1 cellular context compared by ENCODE assay signal in the genomic region with DNA sequence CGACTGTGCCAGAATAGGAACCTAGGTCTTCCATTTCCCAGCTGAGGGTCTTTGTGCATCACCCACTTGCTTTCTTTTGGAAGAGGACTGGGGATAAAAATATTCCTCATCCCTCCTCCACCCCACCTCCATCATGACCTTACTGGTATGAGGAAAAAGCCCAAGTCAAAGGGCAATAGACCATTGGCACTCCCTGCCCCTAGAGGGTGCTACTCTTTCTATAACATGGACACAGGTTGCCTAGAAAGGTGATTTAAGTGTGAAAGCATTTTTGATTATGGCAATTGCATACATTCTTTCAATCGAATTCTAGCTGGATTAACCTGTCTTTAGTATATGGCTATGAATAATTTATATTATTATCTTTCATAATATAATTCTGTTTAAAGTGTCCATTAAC.
TF ChIP-seq lines count a peak whose summit lies in the region.

No MANE protein-coding gene starts in this region.

TF ChIP-seq in GM23338, 12 proteins besides CTCF, POLR2A, EP300 and RAD21:
- TF ChIP-seq, protein P1, sequence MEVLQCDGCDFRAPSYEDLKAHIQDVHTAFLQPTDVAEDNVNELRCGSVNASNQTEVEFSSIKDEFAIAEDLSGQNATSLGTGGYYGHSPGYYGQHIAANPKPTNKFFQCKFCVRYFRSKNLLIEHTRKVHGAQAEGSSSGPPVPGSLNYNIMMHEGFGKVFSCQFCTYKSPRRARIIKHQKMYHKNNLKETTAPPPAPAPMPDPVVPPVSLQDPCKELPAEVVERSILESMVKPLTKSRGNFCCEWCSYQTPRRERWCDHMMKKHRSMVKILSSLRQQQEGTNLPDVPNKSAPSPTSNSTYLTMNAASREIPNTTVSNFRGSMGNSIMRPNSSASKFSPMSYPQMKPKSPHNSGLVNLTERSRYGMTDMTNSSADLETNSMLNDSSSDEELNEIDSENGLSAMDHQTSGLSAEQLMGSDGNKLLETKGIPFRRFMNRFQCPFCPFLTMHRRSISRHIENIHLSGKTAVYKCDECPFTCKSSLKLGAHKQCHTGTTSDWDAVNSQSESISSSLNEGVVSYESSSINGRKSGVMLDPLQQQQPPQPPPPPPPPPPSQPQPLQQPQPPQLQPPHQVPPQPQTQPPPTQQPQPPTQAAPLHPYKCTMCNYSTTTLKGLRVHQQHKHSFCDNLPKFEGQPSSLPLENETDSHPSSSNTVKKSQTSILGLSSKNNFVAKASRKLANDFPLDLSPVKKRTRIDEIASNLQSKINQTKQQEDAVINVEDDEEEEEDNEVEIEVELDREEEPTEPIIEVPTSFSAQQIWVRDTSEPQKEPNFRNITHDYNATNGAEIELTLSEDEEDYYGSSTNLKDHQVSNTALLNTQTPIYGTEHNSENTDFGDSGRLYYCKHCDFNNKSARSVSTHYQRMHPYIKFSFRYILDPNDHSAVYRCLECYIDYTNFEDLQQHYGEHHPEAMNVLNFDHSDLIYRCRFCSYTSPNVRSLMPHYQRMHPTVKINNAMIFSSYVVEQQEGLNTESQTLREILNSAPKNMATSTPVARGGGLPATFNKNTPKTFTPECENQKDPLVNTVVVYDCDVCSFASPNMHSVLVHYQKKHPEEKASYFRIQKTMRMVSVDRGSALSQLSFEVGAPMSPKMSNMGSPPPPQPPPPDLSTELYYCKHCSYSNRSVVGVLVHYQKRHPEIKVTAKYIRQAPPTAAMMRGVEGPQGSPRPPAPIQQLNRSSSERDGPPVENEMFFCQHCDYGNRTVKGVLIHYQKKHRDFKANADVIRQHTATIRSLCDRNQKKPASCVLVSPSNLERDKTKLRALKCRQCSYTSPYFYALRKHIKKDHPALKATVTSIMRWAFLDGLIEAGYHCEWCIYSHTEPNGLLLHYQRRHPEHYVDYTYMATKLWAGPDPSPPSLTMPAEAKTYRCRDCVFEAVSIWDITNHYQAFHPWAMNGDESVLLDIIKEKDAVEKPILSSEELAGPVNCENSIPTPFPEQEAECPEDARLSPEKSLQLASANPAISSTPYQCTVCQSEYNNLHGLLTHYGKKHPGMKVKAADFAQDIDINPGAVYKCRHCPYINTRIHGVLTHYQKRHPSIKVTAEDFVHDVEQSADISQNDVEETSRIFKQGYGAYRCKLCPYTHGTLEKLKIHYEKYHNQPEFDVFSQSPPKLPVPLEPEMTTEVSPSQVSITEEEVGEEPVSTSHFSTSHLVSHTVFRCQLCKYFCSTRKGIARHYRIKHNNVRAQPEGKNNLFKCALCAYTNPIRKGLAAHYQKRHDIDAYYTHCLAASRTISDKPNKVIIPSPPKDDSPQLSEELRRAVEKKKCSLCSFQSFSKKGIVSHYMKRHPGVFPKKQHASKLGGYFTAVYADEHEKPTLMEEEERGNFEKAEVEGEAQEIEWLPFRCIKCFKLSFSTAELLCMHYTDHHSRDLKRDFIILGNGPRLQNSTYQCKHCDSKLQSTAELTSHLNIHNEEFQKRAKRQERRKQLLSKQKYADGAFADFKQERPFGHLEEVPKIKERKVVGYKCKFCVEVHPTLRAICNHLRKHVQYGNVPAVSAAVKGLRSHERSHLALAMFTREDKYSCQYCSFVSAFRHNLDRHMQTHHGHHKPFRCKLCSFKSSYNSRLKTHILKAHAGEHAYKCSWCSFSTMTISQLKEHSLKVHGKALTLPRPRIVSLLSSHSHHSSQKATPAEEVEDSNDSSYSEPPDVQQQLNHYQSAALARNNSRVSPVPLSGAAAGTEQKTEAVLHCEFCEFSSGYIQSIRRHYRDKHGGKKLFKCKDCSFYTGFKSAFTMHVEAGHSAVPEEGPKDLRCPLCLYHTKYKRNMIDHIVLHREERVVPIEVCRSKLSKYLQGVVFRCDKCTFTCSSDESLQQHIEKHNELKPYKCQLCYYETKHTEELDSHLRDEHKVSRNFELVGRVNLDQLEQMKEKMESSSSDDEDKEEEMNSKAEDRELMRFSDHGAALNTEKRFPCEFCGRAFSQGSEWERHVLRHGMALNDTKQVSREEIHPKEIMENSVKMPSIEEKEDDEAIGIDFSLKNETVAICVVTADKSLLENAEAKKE (CRISPR knock-in tag; IDR thresholded peaks at IDR 0.05): no peak
- TF ChIP-seq EZH2phosphoT487 (IDR thresholded peaks at IDR 0.05; ENCODE audit: unreplicated experiment) (no peak), ZNF114 (CRISPR knock-in tag; IDR thresholded peaks at IDR 0.05) (no peak), ZNF331 (CRISPR knock-in tag; IDR thresholded peaks at IDR 0.05; ENCODE audit: low read depth) (no peak), JUNB (IDR thresholded peaks at IDR 0.05; ENCODE audit: unreplicated experiment) (no peak), STAT1 (IDR thresholded peaks at IDR 0.05; ENCODE audit: unreplicated experiment) (no peak)
- TF ChIP-seq, protein P2, sequence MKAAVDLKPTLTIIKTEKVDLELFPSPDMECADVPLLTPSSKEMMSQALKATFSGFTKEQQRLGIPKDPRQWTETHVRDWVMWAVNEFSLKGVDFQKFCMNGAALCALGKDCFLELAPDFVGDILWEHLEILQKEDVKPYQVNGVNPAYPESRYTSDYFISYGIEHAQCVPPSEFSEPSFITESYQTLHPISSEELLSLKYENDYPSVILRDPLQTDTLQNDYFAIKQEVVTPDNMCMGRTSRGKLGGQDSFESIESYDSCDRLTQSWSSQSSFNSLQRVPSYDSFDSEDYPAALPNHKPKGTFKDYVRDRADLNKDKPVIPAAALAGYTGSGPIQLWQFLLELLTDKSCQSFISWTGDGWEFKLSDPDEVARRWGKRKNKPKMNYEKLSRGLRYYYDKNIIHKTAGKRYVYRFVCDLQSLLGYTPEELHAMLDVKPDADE (IDR thresholded peaks at IDR 0.05): no peak
TF ChIP-seq in GM23338: peak in this region for 0.
